In genomic region chr6:159036673-159037072, GRCh38 we compare ENCODE assay signal across 16 cellular contexts. TPM values are rescaled to one million over a fixed set of nuclear protein-coding genes. Genes with fewer than 3 reads are reported as not detected.
A peak's percentile ranks its signal among the peaks of the same experiment; 100 is the strongest.
DNase-seq lines count a peak whose midpoint lies in the region; TF ChIP-seq lines count a peak whose summit lies in the region.
"Had no signal": no experiment of that assay in that cellular context is flagged by ENCODE, and none has a peak within 500 bp of the region (broad histone marks: within the 10 kb centered on the region; RNA-seq: fewer than 3 reads in every experiment).

No MANE protein-coding gene starts in this region.

- no peak overlapping the region for H2AFZ ChIP-seq in SK-N-SH (ENCODE audit: low read depth)

- TF ChIP-seq RAD21 in SK-N-SH (IDR thresholded peaks at IDR 0.05; ENCODE audit: low read length) = no peak

- no peak for TF ChIP-seq EP300 in SK-N-SH (IDR thresholded peaks at IDR 0.05; ENCODE audit: borderline replicate concordance in 1 of 2, low read depth in 1 of 2, low read length in 1 of 2)

- no peaks in the 10 kb centered on the region for H3K79me2 ChIP-seq in SK-N-SH (ENCODE audit: insufficient read depth)

- in situ Hi-C loops in GM13977 (cut with MboI; ENCODE audit: low pct_unique_long_range_greater_than_20kb, low sequenced_read_pairs, unreplicated experiment) = no loop called here

- H3K4me1 ChIP-seq in neutrophil (ENCODE audit: control insufficient read depth in 1 of 2, insufficient read depth in 1 of 2, low read depth in 1 of 2, low read length in 1 of 2) = peaks cover 95 to 97% of the 10 kb centered on the region in 2 experiments
- H3K4me1 ChIP-seq in SK-N-SH (ENCODE audit: control insufficient read depth in 1 of 2, insufficient read depth in 2 of 2, low read depth in 1 of 2, low read length in 1 of 2) = no peaks in the 10 kb centered on the region

- H3K27me3 ChIP-seq in HL-60 (ENCODE audit: insufficient read depth, poor library complexity, severe bottlenecking) (no peaks in the 10 kb centered on the region), neutrophil (no peaks in the 10 kb centered on the region), SK-N-SH (ENCODE audit: insufficient read depth) (peaks cover 12% of the 10 kb centered on the region; the same call in 1 of the 2 replicates)
- H3K27me3 ChIP-seq: suprapubic skin had no signal

- CTCF ChIA-PET in SK-N-SH (lab: Yijun Ruan, JAX) = interaction anchor here (1.0 to 10.7 kb wide), 4 partner anchors 19 to 98 kb away, joined by 3 to 152 read pairs (median 6); no protein-coding TSS in a partner anchor

- H3K9me2 ChIP-seq in SK-N-SH = 0 out of 2 replicates have a peak, but pooled peaks cover 2% of the 10 kb centered on the region

- no peaks in the 10 kb centered on the region for H3K9me3 Mint-ChIP-seq in activated naive CD8-positive, alpha-beta T cell treated with anti-CD3 and anti-CD28 coated beads for 36 hours

- H3K9me3 ChIP-seq in neutrophil (peaks cover 13% of the 10 kb centered on the region), SK-N-SH (no peaks in the 10 kb centered on the region)
- H3K9me3 ChIP-seq: suprapubic skin had no signal

- 70% methylated on average over 2 of the region's 14 CpGs for WGBS in SK-N-SH (ENCODE audit: low lambda C conversion rate)

- H3K27ac ChIP-seq in HL-60 (replicated peaks) (peak overlapping the region; percentile 85), neutrophil (peak overlapping the region; percentile 96), SK-N-SH (ENCODE audit: low read depth in 2 of 2, low read length in 1 of 2) (no peak overlapping the region)
- H3K27ac ChIP-seq: suprapubic skin, VCaP had no signal

- H4K20me1 ChIP-seq in SK-N-SH (ENCODE audit: insufficient read depth) = no peaks in the 10 kb centered on the region

- no peak overlapping the region for H3K4me3 ChIP-seq in HL-60 (replicated peaks; ENCODE audit: insufficient read depth, low read length)
- H3K4me3 ChIP-seq in neutrophil (ENCODE audit: low read depth in 1 of 2, low read length in 1 of 2) = peak overlapping the region in 1 of 2 experiments; percentile 19
- no peak overlapping the region for H3K4me3 ChIP-seq in SK-N-SH (ENCODE audit: low read depth in 2 of 2, low read length in 1 of 2)
- H3K4me3 ChIP-seq: suprapubic skin had no signal

- POLR2A ChIA-PET in SK-N-SH (lab: Yijun Ruan, JAX) = no interaction called here

- TF ChIP-seq CTCF in HL-60 (IDR thresholded peaks at IDR 0.05; ENCODE audit: insufficient read depth, low read length) (no peak), neutrophil (IDR thresholded peaks at IDR 0.05) (no peak), GM13977 (IDR thresholded peaks at IDR 0.05; ENCODE audit: extremely low read depth, insufficient read depth, missing control alignments) (no peak), SK-N-SH (IDR thresholded peaks at IDR 0.05) (no peak)

- H3F3A ChIP-seq in SK-N-SH (replicated peaks; ENCODE audit: insufficient read depth) = no peaks in the 10 kb centered on the region

- peaks cover 69% of the 10 kb centered on the region for H3K36me3 Mint-ChIP-seq in activated naive CD8-positive, alpha-beta T cell treated with anti-CD3 and anti-CD28 coated beads for 36 hours

- no peaks in the 10 kb centered on the region for H3K27me3 Mint-ChIP-seq in activated naive CD8-positive, alpha-beta T cell treated with anti-CD3 and anti-CD28 coated beads for 36 hours

- peak; percentile 50 for DNase-seq in activated T-cell treated with anti-CD3 and anti-CD28 coated beads, Interleukin-2, amount 50 U/mL, for 1 hour
- DNase-seq in activated T-cell treated with anti-CD3 and anti-CD28 coated beads, Interleukin-2, amount 50 U/mL, for 48 hours = no peak
- DNase-seq in HL-60 (ENCODE audit: low read depth in 1 of 2, low spot score in 1 of 2) (no peak), GM13977 (ENCODE audit: low spot score) (no peak), SK-N-SH (no peak), NCI-H1694 (lab: John Stamatoyannopoulos, UW) (no peak)
- DNase-seq in activated naive CD8-positive, alpha-beta T cell treated with anti-CD3 and anti-CD28 coated beads for 36 hours = no peak
- DNase-seq: Calu3; foreskin melanocyte; midbrain; NCI-H226; nucleus accumbens; stimulated activated CD4-positive, alpha-beta T cell treated with anti-CD3 and anti-CD28 coated beads, Interleukin-1b, Interleukin-23, amount 100 ng/mL, for 48 hours had no signal

- H3K36me3 ChIP-seq in neutrophil = peaks cover 74% of the 10 kb centered on the region
- H3K36me3 ChIP-seq in SK-N-SH (replicated peaks in 1 of 2; ENCODE audit: control insufficient read depth in 1 of 2, insufficient read depth in 2 of 2, low read length in 1 of 2) = no peaks in the 10 kb centered on the region

- H3K4me3 Mint-ChIP-seq in activated naive CD8-positive, alpha-beta T cell treated with anti-CD3 and anti-CD28 coated beads for 36 hours = peak overlapping the region; percentile 58

- no peak overlapping the region for H3K4me2 ChIP-seq in SK-N-SH

- peak overlapping the region; percentile 70 for H3K27ac Mint-ChIP-seq in activated naive CD8-positive, alpha-beta T cell treated with anti-CD3 and anti-CD28 coated beads for 36 hours

- peaks cover 73% of the 10 kb centered on the region for H3K4me1 Mint-ChIP-seq in activated naive CD8-positive, alpha-beta T cell treated with anti-CD3 and anti-CD28 coated beads for 36 hours

- no peak overlapping the region for H3K9ac ChIP-seq in SK-N-SH

TF ChIP-seq in SK-N-SH, 30 proteins besides CTCF, POLR2A, EP300 and RAD21:
- TF ChIP-seq SIN3A (IDR thresholded peaks at IDR 0.05; ENCODE audit: borderline replicate concordance, low read depth, low read length) = no peak
- no peak for TF ChIP-seq SMC3 (IDR thresholded peaks at IDR 0.05; ENCODE audit: low read depth, low read length)
- no peak for TF ChIP-seq POLR2AphosphoS5 (IDR thresholded peaks at IDR 0.05; ENCODE audit: low read depth, low read length)
- TF ChIP-seq TEAD4 (IDR thresholded peaks at IDR 0.05; ENCODE audit: borderline replicate concordance, insufficient read depth) = no peak
- TF ChIP-seq YY1 (IDR thresholded peaks at IDR 0.05; ENCODE audit: low read depth) = no peak
- no peak for TF ChIP-seq REST (IDR thresholded peaks at IDR 0.05; ENCODE audit: low read depth, low read length)
- no peak for TF ChIP-seq NRF1 (IDR thresholded peaks at IDR 0.05; ENCODE audit: low read depth, low read length)
- TF ChIP-seq MEF2A (IDR thresholded peaks at IDR 0.05; ENCODE audit: borderline replicate concordance, low read depth) = no peak
- no peak for TF ChIP-seq ELF1 (IDR thresholded peaks at IDR 0.05)
- TF ChIP-seq RFX5 (IDR thresholded peaks at IDR 0.05; ENCODE audit: low read length) = no peak

RNA-seq across cellular contexts. Expression of gene TAGAP, which starts 8.1 kb away (rescaled TPM):
- total RNA-seq in activated naive CD8-positive, alpha-beta T cell treated with anti-CD3 and anti-CD28 coated beads for 36 hours = 100 to 1,000 TPM; 167 to 175 TPM
- not detected in 2 replicates for polyA plus RNA-seq in SK-N-SH (2012; rRNA removed)
- not detected in 2 replicates for polyA plus RNA-seq in SK-N-SH (2012; cell fraction: cytosol; rRNA removed)
- not detected in 2 replicates for polyA plus RNA-seq in SK-N-SH (2012; cell fraction: nucleus; rRNA removed)

RNA-seq across cellular contexts. Expression of gene RSPH3, which starts 36.7 kb away (rescaled TPM):
- 1 to 10 TPM; 3.3 to 4.0 TPM for total RNA-seq in activated naive CD8-positive, alpha-beta T cell treated with anti-CD3 and anti-CD28 coated beads for 36 hours
- polyA plus RNA-seq in SK-N-SH (2012; rRNA removed) = 2.1 and 2.6 TPM in 2 replicates
- polyA plus RNA-seq in SK-N-SH (2012; cell fraction: cytosol; rRNA removed) = 2.5 and 2.7 TPM in 2 replicates
- polyA plus RNA-seq in SK-N-SH (2012; cell fraction: nucleus; rRNA removed) = 2.9 and 4.1 TPM in 2 replicates

Comparison
In these comparisons a context has a peak if more than half of its experiments do, and no peak if none do; other contexts are left out.
1. H3K27ac ChIP-seq: peak in HL-60 (single experiment) and neutrophil (single experiment); none in SK-N-SH (0 of 2).